Comparison of ENCODE assay signal across 8 cellular contexts in genomic region chr1:27097484-27097917, GRCh38. TPM values are rescaled to one million over a fixed set of nuclear protein-coding genes. Genes with fewer than 3 reads are reported as not detected.
DNase-seq lines count a peak whose midpoint lies in the region; ATAC-seq and TF ChIP-seq lines count a peak whose summit lies in the region.

No MANE protein-coding gene starts in this region.

- H4K20me1 ChIP-seq in DND-41 (ENCODE audit: insufficient read depth, low read length) = 0 out of 2 replicates have a peak, but pooled peaks cover under 1% of the 10 kb centered on the region

- no peak overlapping the region for H2AFZ ChIP-seq in DND-41 (ENCODE audit: low read depth, low read length)

- WGBS in transverse colon (ENCODE audit: low coverage in 1 of 2), 2 donors = 2% methylated on average over 5 of the region's 5 CpGs; no CpG with 5 or more reads in 1 of the 2 donors

- H3K4me3 ChIP-seq in DND-41 (ENCODE audit: low read depth in 1 of 2, low read length in 2 of 2) (no peak overlapping the region), transverse colon (no peak overlapping the region)

- H3K9me3 Mint-ChIP-seq in activated T-helper 17 cell treated with anti-CD3 and anti-CD28 coated beads, Interleukin-2, amount 50 U/mL, for 72 hours = no peaks in the 10 kb centered on the region
- H3K9me3 Mint-ChIP-seq in osteocyte (ENCODE audit: unreplicated experiment) = no peaks in the 10 kb centered on the region

- DNase-seq in DND-41 (peak; percentile 74), KG1 (lab: John Stamatoyannopoulos, UW) (peak; percentile 71), RWPE1 (ENCODE audit: low spot score) (peak; percentile 90), foreskin keratinocyte (peak in 1 of 2 donors; percentile 61), osteocyte (ENCODE audit: extremely low spot score, unreplicated experiment) (peak; percentile 93), transverse colon (peak; percentile 84)

- CTCF ChIA-PET in RWPE1 (lab: Yijun Ruan, JAX) = interaction anchor here (0.6 to 9.7 kb wide), 15 partner anchors 17 to 245 kb away, joined by 3 to 166 read pairs (median 4); partner anchors contain the start of genes SLC9A1 and TRNP1

- H3K9me3 ChIP-seq in DND-41 (ENCODE audit: insufficient read depth, low read length, severe bottlenecking) (no peaks in the 10 kb centered on the region), transverse colon (no peaks in the 10 kb centered on the region)

- TF ChIP-seq CTCF in DND-41 (IDR thresholded peaks at IDR 0.05; ENCODE audit: borderline replicate concordance, extremely low read depth, low read length, poor library complexity, severe bottlenecking) (peak; percentile 94), RWPE1 (conservative IDR thresholded peaks at IDR 0.05; ENCODE audit: low read depth) (peak; percentile 97), foreskin keratinocyte (conservative IDR thresholded peaks at IDR 0.05) (peak; percentile 98), osteocyte (IDR thresholded peaks at IDR 0.05) (peak; percentile 97), transverse colon (IDR thresholded peaks at IDR 0.05) (peak; percentile 94 to 97 (median 97))

- intact Hi-C loops in transverse colon (cut with DNase I; ENCODE audit: low total_unique reads) = loop anchor here (1.0 kb wide), 1 partner anchor 100 kb away; no protein-coding TSS in a partner anchor

- no peaks in the 10 kb centered on the region for H3K4me1 Mint-ChIP-seq in activated T-helper 17 cell treated with anti-CD3 and anti-CD28 coated beads, Interleukin-2, amount 50 U/mL, for 72 hours
- H3K4me1 Mint-ChIP-seq in osteocyte (ENCODE audit: unreplicated experiment) = peaks cover 32% of the 10 kb centered on the region

- POLR2A ChIA-PET in RWPE1 (lab: Yijun Ruan, JAX; ENCODE audit: low non-redundant PET) = interaction anchor here (0.6 kb wide), 1 partner anchor 66 kb away, joined by 9 read pairs; no protein-coding TSS in a partner anchor

- no peak for TF ChIP-seq POLR2A in transverse colon (IDR thresholded peaks at IDR 0.05)

- H3K36me3 ChIP-seq in DND-41 (ENCODE audit: insufficient read depth, low read length) = peaks cover 9% of the 10 kb centered on the region; the same call in 1 of the 2 replicates
- peaks cover 0 to 5% (median 0%) of the 10 kb centered on the region in 4 donors for H3K36me3 ChIP-seq in transverse colon

- H3K4me2 ChIP-seq in DND-41 (ENCODE audit: insufficient read depth, low read length) = no peak overlapping the region

- no peak overlapping the region for H3K4me3 Mint-ChIP-seq in activated T-helper 17 cell treated with anti-CD3 and anti-CD28 coated beads, Interleukin-2, amount 50 U/mL, for 72 hours
- no peak overlapping the region for H3K4me3 Mint-ChIP-seq in osteocyte (ENCODE audit: unreplicated experiment)

- in situ Hi-C loops in transverse colon (cut with MboI; ENCODE audit: low pct_ligation_motif_present in 1 of 4, low pct_unique_long_range_greater_than_20kb in 1 of 4, low sequenced_read_pairs in 3 of 4) = loop anchor here in 3 of 4 donors (5.0 to 10.0 kb wide), 3 partner anchors 50 to 103 kb away; partner anchors contain the start of gene TRNP1 (in 1 of the 3)

- H3K4me1 ChIP-seq in DND-41 (ENCODE audit: insufficient read depth, low read length) (no peaks in the 10 kb centered on the region; the same call in 1 of the 2 replicates), foreskin keratinocyte (peaks cover 16% of the 10 kb centered on the region), transverse colon (peaks cover 10 to 27% (median 18%) of the 10 kb centered on the region in 4 donors)

- H3K27me3 ChIP-seq in DND-41 (ENCODE audit: insufficient read depth, low read length, poor library complexity) (no peaks in the 10 kb centered on the region), foreskin keratinocyte (no peaks in the 10 kb centered on the region), transverse colon (no peaks in the 10 kb centered on the region)

- H3K9ac ChIP-seq in DND-41 (ENCODE audit: low read depth, low read length) = no peak overlapping the region

- H3K27ac Mint-ChIP-seq in activated T-helper 17 cell treated with anti-CD3 and anti-CD28 coated beads, Interleukin-2, amount 50 U/mL, for 72 hours = no peak overlapping the region
- peak overlapping the region; percentile 31 for H3K27ac Mint-ChIP-seq in osteocyte (ENCODE audit: unreplicated experiment)

- H3K27ac ChIP-seq in DND-41 (ENCODE audit: low read length) (no peak overlapping the region), RWPE1 (peak overlapping the region; percentile 96), foreskin keratinocyte (no peak overlapping the region), transverse colon (no peak overlapping the region)

- no peaks in the 10 kb centered on the region for H3K36me3 Mint-ChIP-seq in activated T-helper 17 cell treated with anti-CD3 and anti-CD28 coated beads, Interleukin-2, amount 50 U/mL, for 72 hours (ENCODE audit: low read depth)
- H3K36me3 Mint-ChIP-seq in osteocyte (ENCODE audit: unreplicated experiment) = no peaks in the 10 kb centered on the region

- peak; percentile 94 for ATAC-seq in DND-41 (ENCODE audit: insufficient read depth, low read depth)
- ATAC-seq in activated T-helper 17 cell treated with anti-CD3 and anti-CD28 coated beads, Interleukin-2, amount 50 U/mL, for 72 hours (replicated peaks) = peak; percentile 92
- peak; percentile 59 for ATAC-seq in foreskin keratinocyte
- no peak for ATAC-seq in HG03159 (IDR thresholded peaks at IDR 0.05; ENCODE audit: unreplicated experiment)

- no peaks in the 10 kb centered on the region for H3K79me2 ChIP-seq in DND-41 (ENCODE audit: insufficient read depth, low read length)

- H3K27me3 Mint-ChIP-seq in activated T-helper 17 cell treated with anti-CD3 and anti-CD28 coated beads, Interleukin-2, amount 50 U/mL, for 72 hours = no peaks in the 10 kb centered on the region
- H3K27me3 Mint-ChIP-seq in osteocyte (ENCODE audit: unreplicated experiment) = no peaks in the 10 kb centered on the region

- no peak for TF ChIP-seq EP300 in transverse colon (IDR thresholded peaks at IDR 0.05; ENCODE audit: low read depth)

RNA-seq across cellular contexts. Expression of gene SLC9A1, which starts 57.4 kb away (rescaled TPM):
- 10 to 100 TPM; 15.3 to 20.6 TPM for total RNA-seq in activated T-helper 17 cell treated with anti-CD3 and anti-CD28 coated beads, Interleukin-2, amount 50 U/mL, for 72 hours
- total RNA-seq in foreskin keratinocyte (25.0 and 29.8 TPM in 2 replicates), osteocyte (32.5 and 34.2 TPM in 2 replicates), transverse colon (100 to 1,000 TPM in 2 of 4 donors, 10 to 100 TPM in 2; 17.9 to 140 (median 101) TPM)
- 40.2 and 44.5 TPM in 2 replicates for polyA plus RNA-seq in foreskin keratinocyte
